13 cellular contexts compared by ENCODE assay signal in the genomic region with DNA sequence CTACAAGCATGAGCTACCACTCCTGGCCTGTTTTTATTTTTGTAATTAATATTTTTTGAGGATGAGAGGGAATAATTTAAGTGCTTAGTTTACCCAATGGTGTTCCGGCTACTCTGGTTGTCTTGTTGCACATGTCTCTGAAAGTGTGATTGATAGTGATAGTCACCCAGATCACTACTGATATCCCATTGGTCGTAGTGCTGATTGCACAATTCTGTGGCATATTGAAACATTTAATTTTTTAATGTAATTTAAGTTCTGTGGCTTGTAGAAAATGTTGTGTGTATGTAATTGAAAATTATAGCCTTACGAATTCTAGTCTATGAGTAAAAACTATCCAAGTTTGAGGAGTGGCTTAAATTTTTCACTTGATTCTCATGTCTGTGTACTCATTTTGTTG.
"Had no signal": no experiment of that assay in that cellular context is flagged by ENCODE, and none has a peak within 500 bp of the region (broad histone marks: within the 10 kb centered on the region; RNA-seq: fewer than 3 reads in every experiment).

No MANE protein-coding gene starts in this region.

- ATAC-seq: body of pancreas, foreskin keratinocyte, left lung, T-cell had no signal

- H3K27ac ChIP-seq: body of pancreas, foreskin keratinocyte had no signal

- H3K4me3 ChIP-seq: body of pancreas, left lung had no signal

- H3K9me3 ChIP-seq: body of pancreas, left lung had no signal

- DNase-seq: activated CD4-positive, alpha-beta T cell treated with anti-CD3 and anti-CD28 coated beads for 4 hours; activated naive CD4-positive, alpha-beta T cell treated with anti-CD3 and anti-CD28 coated beads, Interleukin-2, amount 10 ng/mL, durations not matched to agents 7 days and 5 days; amniotic stem cell; body of pancreas; dermis blood vessel endothelial cell; endodermal cell; foreskin keratinocyte; head of caudate nucleus; islet precursor cell; left lung; nephron progenitor cell; stimulated activated CD4-positive, alpha-beta T cell treated with anti-CD3 and anti-CD28 coated beads, Interleukin-4, amount 100 ng/mL, for 1 hour had no signal

- H3K27me3 ChIP-seq: body of pancreas, foreskin keratinocyte, left lung had no signal
